ENCODE assay signal across 29 cellular contexts in genomic region chr4:90753068-90753467, GRCh38.
"Had no signal": no experiment of that assay in that cellular context is flagged by ENCODE, and none has a peak within 500 bp of the region (broad histone marks: within the 10 kb centered on the region; RNA-seq: fewer than 3 reads in every experiment).

No MANE protein-coding gene starts in this region.

- H3K9ac ChIP-seq: neural progenitor cell, parathyroid adenoma had no signal

- H3K27me3 ChIP-seq: neural progenitor cell, ovary, right lobe of liver, sigmoid colon, stomach, suprapubic skin, testis, tibial artery, transverse colon, upper lobe of right lung, uterus had no signal

- H3K9me3 ChIP-seq: ovary, psoas muscle, right lobe of liver, sigmoid colon, suprapubic skin, testis, tibial artery, transverse colon, upper lobe of right lung, uterus had no signal

- H3K4me1 ChIP-seq: neural progenitor cell, parathyroid adenoma, psoas muscle, right lobe of liver, sigmoid colon, stomach, suprapubic skin, testis, tibial artery, transverse colon, upper lobe of right lung, uterus had no signal

- H3K27me3 Mint-ChIP-seq: naive thymus-derived CD8-positive, alpha-beta T cell; natural killer cell treated with Interleukin-12 subunit alpha and Interleukin-12 subunit beta and Interleukin-15 and Interleukin-18, amount 100 ng/mL, for 72 hours; progenitor cell of endocrine pancreas; stimulated activated naive B cell treated with anti-CD40 and anti-IgM and Interleukin-4, amounts not matched to agents 10 μg/mL and 1 μg/mL and 100 μg/mL, for 72 hours; stimulated activated naive CD8-positive, alpha-beta T cell treated with anti-CD3 and anti-CD28 coated beads, Interleukin-15, Interleukin-2, amounts not matched to agents 100 ng/mL and 50 ng/mL, for 24 hours; type B pancreatic cell had no signal

- H3K4me3 ChIP-seq: neural progenitor cell, ovary, psoas muscle, right lobe of liver, sigmoid colon, stomach, suprapubic skin, testis, tibial artery, transverse colon, upper lobe of right lung, uterus had no signal

- H3K27ac ChIP-seq: neural progenitor cell, ovary, parathyroid adenoma, psoas muscle, right lobe of liver, sigmoid colon, stomach, suprapubic skin, testis, tibial artery, transverse colon, upper lobe of right lung, uterus had no signal

- H3K4me3 Mint-ChIP-seq: naive thymus-derived CD8-positive, alpha-beta T cell; natural killer cell treated with Interleukin-12 subunit alpha and Interleukin-12 subunit beta and Interleukin-15 and Interleukin-18, amount 100 ng/mL, for 72 hours; neural progenitor cell; stimulated activated effector memory CD8-positive, alpha-beta T cell treated with anti-CD3 and anti-CD28 coated beads, Interleukin-12 subunit alpha, Interleukin-12 subunit beta, amount 100 ng/mL, for 72 hours; stimulated activated naive B cell treated with anti-CD40 and anti-IgM and Interleukin-4, amounts not matched to agents 10 μg/mL and 1 μg/mL and 100 μg/mL, for 72 hours; stimulated activated naive CD8-positive, alpha-beta T cell treated with anti-CD3 and anti-CD28 coated beads, Interleukin-15, Interleukin-2, amounts not matched to agents 100 ng/mL and 50 ng/mL, for 24 hours; type B pancreatic cell had no signal

- H3K36me3 Mint-ChIP-seq: naive thymus-derived CD8-positive, alpha-beta T cell; neural progenitor cell; stimulated activated effector memory CD8-positive, alpha-beta T cell treated with anti-CD3 and anti-CD28 coated beads, Interleukin-12 subunit alpha, Interleukin-12 subunit beta, amount 100 ng/mL, for 72 hours; stimulated activated naive B cell treated with anti-CD40 and anti-IgM and Interleukin-4, amounts not matched to agents 10 μg/mL and 1 μg/mL and 100 μg/mL, for 72 hours; type B pancreatic cell had no signal

- H3K27ac Mint-ChIP-seq: naive thymus-derived CD8-positive, alpha-beta T cell; natural killer cell treated with Interleukin-12 subunit alpha and Interleukin-12 subunit beta and Interleukin-15 and Interleukin-18, amount 100 ng/mL, for 72 hours; neural progenitor cell; stimulated activated effector memory CD8-positive, alpha-beta T cell treated with anti-CD3 and anti-CD28 coated beads, Interleukin-12 subunit alpha, Interleukin-12 subunit beta, amount 100 ng/mL, for 72 hours; stimulated activated naive B cell treated with anti-CD40 and anti-IgM and Interleukin-4, amounts not matched to agents 10 μg/mL and 1 μg/mL and 100 μg/mL, for 72 hours; stimulated activated naive CD8-positive, alpha-beta T cell treated with anti-CD3 and anti-CD28 coated beads, Interleukin-15, Interleukin-2, amounts not matched to agents 100 ng/mL and 50 ng/mL, for 24 hours; type B pancreatic cell had no signal

- DNase-seq: naive thymus-derived CD8-positive, alpha-beta T cell; occipital lobe; ovary; posterior cingulate gyrus; psoas muscle; right cardiac atrium; right lobe of liver; sigmoid colon; small intestine; stimulated activated CD4-positive, alpha-beta T cell treated with anti-CD3 and anti-CD28 coated beads, Interleukin-15, amount 100 ng/mL, for 24 hours; stimulated activated CD4-positive, alpha-beta T cell treated with anti-CD3 and anti-CD28 coated beads, Interleukin-2, amount 100 ng/mL, for 24 hours; stimulated activated CD4-positive, alpha-beta T cell treated with anti-CD3 and anti-CD28 coated beads, Interleukin-2, amount 100 ng/mL, for 48 hours; stimulated activated CD4-positive, alpha-beta T cell treated with anti-CD3 and anti-CD28 coated beads, Interleukin-4, amount 100 ng/mL, for 24 hours; stimulated activated naive B cell treated with anti-CD40 and anti-IgM and Interleukin-4, amounts not matched to agents 10 μg/mL and 1 μg/mL and 100 μg/mL, for 72 hours; stimulated activated naive CD4-positive, alpha-beta T cell treated with Interleukin-2 at 50 U/mL for 16 hours; stomach; testis; tibial artery; transverse colon; upper lobe of right lung; uterus had no signal

- ATAC-seq: naive thymus-derived CD8-positive, alpha-beta T cell; natural killer cell treated with Interleukin-12 subunit alpha and Interleukin-12 subunit beta and Interleukin-15 and Interleukin-18, amount 100 ng/mL, for 72 hours; psoas muscle; right cardiac atrium; right lobe of liver; stimulated activated effector memory CD8-positive, alpha-beta T cell treated with anti-CD3 and anti-CD28 coated beads, Interleukin-12 subunit alpha, Interleukin-12 subunit beta, amount 100 ng/mL, for 72 hours; stimulated activated naive B cell treated with anti-CD40 and anti-IgM and Interleukin-4, amounts not matched to agents 10 μg/mL and 1 μg/mL and 100 μg/mL, for 72 hours; upper lobe of right lung had no signal

- H3K9me3 Mint-ChIP-seq: natural killer cell treated with Interleukin-12 subunit alpha and Interleukin-12 subunit beta and Interleukin-15 and Interleukin-18, amount 100 ng/mL, for 72 hours; neural progenitor cell; stimulated activated naive B cell treated with anti-CD40 and anti-IgM and Interleukin-4, amounts not matched to agents 10 μg/mL and 1 μg/mL and 100 μg/mL, for 72 hours; type B pancreatic cell had no signal

- H2AFZ ChIP-seq: parathyroid adenoma had no signal

- H3K79me2 ChIP-seq: parathyroid adenoma had no signal

- H3K4me2 ChIP-seq: neural progenitor cell had no signal

- H3K36me3 ChIP-seq: neural progenitor cell, ovary, right lobe of liver, sigmoid colon, stomach, suprapubic skin, tibial artery, transverse colon, upper lobe of right lung, uterus had no signal

- H3K4me1 Mint-ChIP-seq: naive thymus-derived CD8-positive, alpha-beta T cell; neural progenitor cell; stimulated activated effector memory CD8-positive, alpha-beta T cell treated with anti-CD3 and anti-CD28 coated beads, Interleukin-12 subunit alpha, Interleukin-12 subunit beta, amount 100 ng/mL, for 72 hours; stimulated activated naive B cell treated with anti-CD40 and anti-IgM and Interleukin-4, amounts not matched to agents 10 μg/mL and 1 μg/mL and 100 μg/mL, for 72 hours had no signal
